1 cellular context compared by ENCODE assay signal in genomic region chr1:28518000-28518744, GRCh38.
TF ChIP-seq lines count a peak whose summit lies in the region.

No MANE protein-coding gene starts in this region.

TF ChIP-seq in HepG2, 621 proteins besides CTCF, POLR2A, EP300 and RAD21 (continued from another document and continues in another):
- TF ChIP-seq GLMP (CRISPR knock-in tag; IDR thresholded peaks at IDR 0.05; ENCODE audit: borderline replicate concordance) (no peak), PHF21A (CRISPR knock-in tag; IDR thresholded peaks at IDR 0.05) (peak; percentile 43; the same call in 1 of the 2 replicates), ZNF234 (CRISPR knock-in tag; conservative IDR thresholded peaks at IDR 0.05) (peak; percentile 67; the same call in 1 of the 2 replicates), TFAP4 (IDR thresholded peaks at IDR 0.05; ENCODE audit: borderline replicate concordance, low read depth) (no peak), ZNF768 (CRISPR knock-in tag; IDR thresholded peaks at IDR 0.05) (peak; percentile 54; the same call in 1 of the 2 replicates), ZNF34 (CRISPR knock-in tag; IDR thresholded peaks at IDR 0.05; ENCODE audit: borderline replicate concordance) (no peak), USF2 (IDR thresholded peaks at IDR 0.05; ENCODE audit: low read depth, low read length) (no peak), USF2 (CRISPR knock-in tag; IDR thresholded peaks at IDR 0.05; ENCODE audit: borderline replicate concordance) (no peak), ZFAT (CRISPR knock-in tag; conservative IDR thresholded peaks at IDR 0.05) (0 out of 2 replicates have a peak, but pooled peaks have one; percentile 1), XBP1 (CRISPR knock-in tag; IDR thresholded peaks at IDR 0.05) (no peak), ZNF552 (CRISPR knock-in tag; IDR thresholded peaks at IDR 0.05; ENCODE audit: borderline replicate concordance) (no peak), GABPA (IDR thresholded peaks at IDR 0.05; ENCODE audit: low read depth, low read length) (no peak), GABPA (CRISPR knock-in tag; IDR thresholded peaks at IDR 0.05; ENCODE audit: low read depth) (no peak), TCF12 (IDR thresholded peaks at IDR 0.05) (no peak), TCF12 (CRISPR knock-in tag; IDR thresholded peaks at IDR 0.05) (no peak; the same call in 1 of the 2 replicates), HOXD1 (CRISPR knock-in tag; IDR thresholded peaks at IDR 0.05) (no peak), SRSF9 (IDR thresholded peaks at IDR 0.05; ENCODE audit: borderline replicate concordance, insufficient read depth, low read depth, low read length, poor library complexity, severe bottlenecking) (no peak), ZNF33A (CRISPR knock-in tag; IDR thresholded peaks at IDR 0.05; ENCODE audit: borderline replicate concordance) (no peak), ZSCAN12 (CRISPR knock-in tag; IDR thresholded peaks at IDR 0.05) (no peak), ZNF646 (CRISPR knock-in tag; IDR thresholded peaks at IDR 0.05) (no peak), SMAD9 (CRISPR knock-in tag; IDR thresholded peaks at IDR 0.05) (no peak), ZBTB8A (CRISPR knock-in tag; IDR thresholded peaks at IDR 0.05; ENCODE audit: borderline replicate concordance, low read depth) (no peak), SYNCRIP (IDR thresholded peaks at IDR 0.05; ENCODE audit: insufficient read depth, low read depth, low read length) (no peak), MIER2 (CRISPR knock-in tag; IDR thresholded peaks at IDR 0.05) (0 out of 2 replicates have a peak, but pooled peaks have one; percentile 38), ZNF530 (CRISPR knock-in tag; IDR thresholded peaks at IDR 0.05; ENCODE audit: low read depth) (no peak), ZNF674 (CRISPR knock-in tag; IDR thresholded peaks at IDR 0.05; ENCODE audit: low read depth) (0 out of 2 replicates have a peak, but pooled peaks have one; percentile 75), RFXANK (CRISPR knock-in tag; IDR thresholded peaks at IDR 0.05) (peak; percentile 3; the same call in 1 of the 2 replicates), AGO2 (optimal IDR thresholded peaks at IDR 0.05; ENCODE audit: low read depth, low read length) (peak; percentile 98), ZNF720 (CRISPR knock-in tag; IDR thresholded peaks at IDR 0.05) (no peak), BCLAF1 (IDR thresholded peaks at IDR 0.05) (no peak), RBAK (CRISPR knock-in tag; IDR thresholded peaks at IDR 0.05) (no peak), ZGPAT (CRISPR knock-in tag; IDR thresholded peaks at IDR 0.05) (peak; percentile 76), MTF1 (CRISPR knock-in tag; IDR thresholded peaks at IDR 0.05) (no peak), ZNF292 (CRISPR knock-in tag; IDR thresholded peaks at IDR 0.05; ENCODE audit: borderline replicate concordance, low read depth) (no peak), KLF6 (CRISPR knock-in tag; IDR thresholded peaks at IDR 0.05) (peak; percentile 73), GABPB1 (CRISPR knock-in tag; IDR thresholded peaks at IDR 0.05) (peak; percentile 72), ZNF569 (CRISPR knock-in tag; IDR thresholded peaks at IDR 0.05; ENCODE audit: borderline replicate concordance) (no peak), ZNF615 (CRISPR knock-in tag; IDR thresholded peaks at IDR 0.05; ENCODE audit: borderline replicate concordance) (no peak), AHR (CRISPR knock-in tag; IDR thresholded peaks at IDR 0.05) (peak; percentile 78; the same call in 1 of the 2 replicates), ZNF180 (CRISPR knock-in tag; IDR thresholded peaks at IDR 0.05; ENCODE audit: borderline replicate concordance, low read depth) (no peak), NCOA5 (CRISPR knock-in tag; IDR thresholded peaks at IDR 0.05) (peak; percentile 26; the same call in 1 of the 2 replicates), ZSCAN22 (CRISPR knock-in tag; IDR thresholded peaks at IDR 0.05) (no peak), BHLHE40 (IDR thresholded peaks at IDR 0.05; ENCODE audit: low read length) (no peak), FOXM1 (CRISPR knock-in tag; IDR thresholded peaks at IDR 0.05) (no peak), ZNF772 (CRISPR knock-in tag; IDR thresholded peaks at IDR 0.05) (peak; percentile 79; the same call in 1 of the 2 replicates), RXRB (CRISPR knock-in tag; IDR thresholded peaks at IDR 0.05; ENCODE audit: borderline replicate concordance) (no peak), ZIK1 (CRISPR knock-in tag; IDR thresholded peaks at IDR 0.05; ENCODE audit: borderline replicate concordance, low read depth) (no peak), SP5 (CRISPR knock-in tag; IDR thresholded peaks at IDR 0.05; ENCODE audit: borderline replicate concordance, low read depth) (no peak), BORCS8-MEF2B (CRISPR knock-in tag; IDR thresholded peaks at IDR 0.05) (no peak; the same call in 1 of the 2 replicates), SRSF4 (IDR thresholded peaks at IDR 0.05; ENCODE audit: low read depth, low read length, poor library complexity, severe bottlenecking) (no peak), ZNF563 (CRISPR knock-in tag; IDR thresholded peaks at IDR 0.05) (peak; percentile 74), ZNF883 (CRISPR knock-in tag; IDR thresholded peaks at IDR 0.05; ENCODE audit: not compliant biosample characterization) (no peak), ZNF556 (CRISPR knock-in tag; IDR thresholded peaks at IDR 0.05; ENCODE audit: borderline replicate concordance) (no peak), MNT (IDR thresholded peaks at IDR 0.05) (0 out of 2 replicates have a peak, but pooled peaks have one; percentile 32)
